In the genomic region with DNA sequence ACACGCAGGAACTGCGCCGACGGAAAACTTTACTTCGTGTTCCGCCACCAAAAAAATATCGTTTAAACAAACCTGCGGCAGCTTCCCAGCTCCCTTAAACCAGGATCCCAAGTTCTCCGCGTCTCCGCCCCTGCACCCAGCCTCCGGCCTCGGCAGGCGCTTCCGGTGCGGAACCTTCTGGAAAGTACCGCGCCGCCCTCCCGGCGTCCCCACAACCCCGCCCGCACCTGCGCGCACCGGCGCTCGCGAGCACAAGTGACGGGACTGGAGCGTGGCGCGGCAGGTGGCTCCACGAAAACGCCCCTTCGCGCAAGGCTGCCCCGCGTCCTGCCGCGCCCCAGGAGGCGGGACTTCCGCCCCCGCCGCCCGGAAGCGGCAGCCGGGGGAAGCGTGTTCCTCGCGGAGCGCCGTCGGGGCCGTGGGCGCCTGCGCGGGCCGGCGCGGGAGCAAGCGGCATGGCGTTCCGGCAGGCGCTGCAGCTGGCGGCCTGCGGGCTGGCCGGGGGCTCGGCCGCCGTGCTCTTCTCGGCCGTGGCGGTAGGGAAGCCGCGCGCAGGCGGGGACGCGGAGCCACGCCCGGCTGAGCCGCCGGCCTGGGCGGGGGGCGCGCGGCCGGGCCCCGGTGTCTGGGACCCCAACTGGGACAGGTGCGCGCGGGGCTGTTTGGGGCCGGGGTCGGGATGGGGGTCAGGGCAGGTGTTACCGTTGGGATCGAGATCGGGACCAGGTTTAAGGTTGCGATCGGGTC, we compare ENCODE assay signal across 1 cellular context.
A peak's percentile ranks its signal among the peaks of the same experiment; 100 is the strongest.
TF ChIP-seq lines count a peak whose summit lies in the region.

A gene (plus strand): TSS at position 421 of the 747 bp plus-strand sequence. CDS start 35 bp downstream, at position 456.

TF ChIP-seq in WTC11, 78 proteins besides CTCF, POLR2A, EP300 and RAD21 (continued from another document and continues in another):
- TF ChIP-seq, protein P1, sequence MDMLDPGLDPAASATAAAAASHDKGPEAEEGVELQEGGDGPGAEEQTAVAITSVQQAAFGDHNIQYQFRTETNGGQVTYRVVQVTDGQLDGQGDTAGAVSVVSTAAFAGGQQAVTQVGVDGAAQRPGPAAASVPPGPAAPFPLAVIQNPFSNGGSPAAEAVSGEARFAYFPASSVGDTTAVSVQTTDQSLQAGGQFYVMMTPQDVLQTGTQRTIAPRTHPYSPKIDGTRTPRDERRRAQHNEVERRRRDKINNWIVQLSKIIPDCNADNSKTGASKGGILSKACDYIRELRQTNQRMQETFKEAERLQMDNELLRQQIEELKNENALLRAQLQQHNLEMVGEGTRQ (CRISPR knock-in tag; IDR thresholded peaks at IDR 0.05): peak; percentile 30; the same call in 1 of the 2 replicates
- no peak for TF ChIP-seq NFATC4 (CRISPR knock-in tag; IDR thresholded peaks at IDR 0.05)
- TF ChIP-seq CREB1 (CRISPR knock-in tag; IDR thresholded peaks at IDR 0.05): no peak; the same call in 1 of the 2 replicates
- TF ChIP-seq, protein P2, sequence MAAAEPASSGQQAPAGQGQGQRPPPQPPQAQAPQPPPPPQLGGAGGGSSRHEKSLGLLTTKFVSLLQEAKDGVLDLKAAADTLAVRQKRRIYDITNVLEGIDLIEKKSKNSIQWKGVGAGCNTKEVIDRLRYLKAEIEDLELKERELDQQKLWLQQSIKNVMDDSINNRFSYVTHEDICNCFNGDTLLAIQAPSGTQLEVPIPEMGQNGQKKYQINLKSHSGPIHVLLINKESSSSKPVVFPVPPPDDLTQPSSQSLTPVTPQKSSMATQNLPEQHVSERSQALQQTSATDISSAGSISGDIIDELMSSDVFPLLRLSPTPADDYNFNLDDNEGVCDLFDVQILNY (CRISPR knock-in tag; IDR thresholded peaks at IDR 0.05): peak; percentile 93
- TF ChIP-seq ZNF232 (CRISPR knock-in tag; IDR thresholded peaks at IDR 0.05): peak; percentile 29; the same call in 1 of the 2 replicates
- TF ChIP-seq NR1H2 (CRISPR knock-in tag; IDR thresholded peaks at IDR 0.05): no peak
- TF ChIP-seq NR3C1 (CRISPR knock-in tag; conservative IDR thresholded peaks at IDR 0.05; ENCODE audit: low read depth): no peak
- no peak for TF ChIP-seq RORB (CRISPR knock-in tag; IDR thresholded peaks at IDR 0.05)
- TF ChIP-seq, protein P3, sequence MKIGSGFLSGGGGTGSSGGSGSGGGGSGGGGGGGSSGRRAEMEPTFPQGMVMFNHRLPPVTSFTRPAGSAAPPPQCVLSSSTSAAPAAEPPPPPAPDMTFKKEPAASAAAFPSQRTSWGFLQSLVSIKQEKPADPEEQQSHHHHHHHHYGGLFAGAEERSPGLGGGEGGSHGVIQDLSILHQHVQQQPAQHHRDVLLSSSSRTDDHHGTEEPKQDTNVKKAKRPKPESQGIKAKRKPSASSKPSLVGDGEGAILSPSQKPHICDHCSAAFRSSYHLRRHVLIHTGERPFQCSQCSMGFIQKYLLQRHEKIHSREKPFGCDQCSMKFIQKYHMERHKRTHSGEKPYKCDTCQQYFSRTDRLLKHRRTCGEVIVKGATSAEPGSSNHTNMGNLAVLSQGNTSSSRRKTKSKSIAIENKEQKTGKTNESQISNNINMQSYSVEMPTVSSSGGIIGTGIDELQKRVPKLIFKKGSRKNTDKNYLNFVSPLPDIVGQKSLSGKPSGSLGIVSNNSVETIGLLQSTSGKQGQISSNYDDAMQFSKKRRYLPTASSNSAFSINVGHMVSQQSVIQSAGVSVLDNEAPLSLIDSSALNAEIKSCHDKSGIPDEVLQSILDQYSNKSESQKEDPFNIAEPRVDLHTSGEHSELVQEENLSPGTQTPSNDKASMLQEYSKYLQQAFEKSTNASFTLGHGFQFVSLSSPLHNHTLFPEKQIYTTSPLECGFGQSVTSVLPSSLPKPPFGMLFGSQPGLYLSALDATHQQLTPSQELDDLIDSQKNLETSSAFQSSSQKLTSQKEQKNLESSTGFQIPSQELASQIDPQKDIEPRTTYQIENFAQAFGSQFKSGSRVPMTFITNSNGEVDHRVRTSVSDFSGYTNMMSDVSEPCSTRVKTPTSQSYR (CRISPR knock-in tag; IDR thresholded peaks at IDR 0.05): peak; percentile 62; the same call in 1 of the 2 replicates
- TF ChIP-seq ZNF416 (CRISPR knock-in tag; IDR thresholded peaks at IDR 0.05): no peak
- no peak for TF ChIP-seq ZNF138 (CRISPR knock-in tag; conservative IDR thresholded peaks at IDR 0.05)
- TF ChIP-seq ZNF121 (CRISPR knock-in tag; IDR thresholded peaks at IDR 0.05): no peak
- peak; percentile 76 for TF ChIP-seq GABPB1 (CRISPR knock-in tag; IDR thresholded peaks at IDR 0.05)
- peak; percentile 68; the same call in 1 of the 2 replicates for TF ChIP-seq MYBL2 (CRISPR knock-in tag; IDR thresholded peaks at IDR 0.05)
- peak; percentile 88; the same call in 1 of the 2 replicates for TF ChIP-seq ESRRA (CRISPR knock-in tag; IDR thresholded peaks at IDR 0.05; ENCODE audit: borderline replicate concordance)
- no peak for TF ChIP-seq MXD4 (CRISPR knock-in tag; IDR thresholded peaks at IDR 0.05; ENCODE audit: borderline replicate concordance)
- TF ChIP-seq ZNF317 (CRISPR knock-in tag; IDR thresholded peaks at IDR 0.05; ENCODE audit: borderline replicate concordance, low read depth): peak; percentile 55; the same call in 1 of the 2 replicates
- TF ChIP-seq FOXP1 (CRISPR knock-in tag; IDR thresholded peaks at IDR 0.05; ENCODE audit: borderline replicate concordance): peak; percentile 81; the same call in 1 of the 2 replicates
- no peak for TF ChIP-seq SOX15 (CRISPR knock-in tag; IDR thresholded peaks at IDR 0.05)
- TF ChIP-seq ZNF396 (CRISPR knock-in tag; IDR thresholded peaks at IDR 0.05; ENCODE audit: borderline replicate concordance): no peak
- TF ChIP-seq, protein P4, sequence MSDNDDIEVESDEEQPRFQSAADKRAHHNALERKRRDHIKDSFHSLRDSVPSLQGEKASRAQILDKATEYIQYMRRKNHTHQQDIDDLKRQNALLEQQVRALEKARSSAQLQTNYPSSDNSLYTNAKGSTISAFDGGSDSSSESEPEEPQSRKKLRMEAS (CRISPR knock-in tag; IDR thresholded peaks at IDR 0.05): peak; percentile 77; the same call in 1 of the 2 replicates
- TF ChIP-seq, protein P5, sequence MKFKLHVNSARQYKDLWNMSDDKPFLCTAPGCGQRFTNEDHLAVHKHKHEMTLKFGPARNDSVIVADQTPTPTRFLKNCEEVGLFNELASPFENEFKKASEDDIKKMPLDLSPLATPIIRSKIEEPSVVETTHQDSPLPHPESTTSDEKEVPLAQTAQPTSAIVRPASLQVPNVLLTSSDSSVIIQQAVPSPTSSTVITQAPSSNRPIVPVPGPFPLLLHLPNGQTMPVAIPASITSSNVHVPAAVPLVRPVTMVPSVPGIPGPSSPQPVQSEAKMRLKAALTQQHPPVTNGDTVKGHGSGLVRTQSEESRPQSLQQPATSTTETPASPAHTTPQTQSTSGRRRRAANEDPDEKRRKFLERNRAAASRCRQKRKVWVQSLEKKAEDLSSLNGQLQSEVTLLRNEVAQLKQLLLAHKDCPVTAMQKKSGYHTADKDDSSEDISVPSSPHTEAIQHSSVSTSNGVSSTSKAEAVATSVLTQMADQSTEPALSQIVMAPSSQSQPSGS (CRISPR knock-in tag; IDR thresholded peaks at IDR 0.05; ENCODE audit: borderline replicate concordance, low read depth): no peak
- TF ChIP-seq, protein P6, sequence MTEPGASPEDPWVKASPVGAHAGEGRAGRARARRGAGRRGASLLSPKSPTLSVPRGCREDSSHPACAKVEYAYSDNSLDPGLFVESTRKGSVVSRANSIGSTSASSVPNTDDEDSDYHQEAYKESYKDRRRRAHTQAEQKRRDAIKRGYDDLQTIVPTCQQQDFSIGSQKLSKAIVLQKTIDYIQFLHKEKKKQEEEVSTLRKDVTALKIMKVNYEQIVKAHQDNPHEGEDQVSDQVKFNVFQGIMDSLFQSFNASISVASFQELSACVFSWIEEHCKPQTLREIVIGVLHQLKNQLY (CRISPR knock-in tag; IDR thresholded peaks at IDR 0.05): no peak
- TF ChIP-seq RELA (CRISPR knock-in tag; IDR thresholded peaks at IDR 0.05; ENCODE audit: borderline replicate concordance): no peak
- no peak for TF ChIP-seq KAT7 (CRISPR knock-in tag; IDR thresholded peaks at IDR 0.05; ENCODE audit: borderline replicate concordance)
- peak; percentile 87 for TF ChIP-seq CREM (CRISPR knock-in tag; IDR thresholded peaks at IDR 0.05)
- TF ChIP-seq FOXK1 (CRISPR knock-in tag; IDR thresholded peaks at IDR 0.05): peak; percentile 91
- no peak for TF ChIP-seq EMX1 (CRISPR knock-in tag; IDR thresholded peaks at IDR 0.05)
- TF ChIP-seq ELF4 (CRISPR knock-in tag; IDR thresholded peaks at IDR 0.05; ENCODE audit: low read depth): peak; percentile 34; the same call in 1 of the 2 replicates
- TF ChIP-seq, protein P7, sequence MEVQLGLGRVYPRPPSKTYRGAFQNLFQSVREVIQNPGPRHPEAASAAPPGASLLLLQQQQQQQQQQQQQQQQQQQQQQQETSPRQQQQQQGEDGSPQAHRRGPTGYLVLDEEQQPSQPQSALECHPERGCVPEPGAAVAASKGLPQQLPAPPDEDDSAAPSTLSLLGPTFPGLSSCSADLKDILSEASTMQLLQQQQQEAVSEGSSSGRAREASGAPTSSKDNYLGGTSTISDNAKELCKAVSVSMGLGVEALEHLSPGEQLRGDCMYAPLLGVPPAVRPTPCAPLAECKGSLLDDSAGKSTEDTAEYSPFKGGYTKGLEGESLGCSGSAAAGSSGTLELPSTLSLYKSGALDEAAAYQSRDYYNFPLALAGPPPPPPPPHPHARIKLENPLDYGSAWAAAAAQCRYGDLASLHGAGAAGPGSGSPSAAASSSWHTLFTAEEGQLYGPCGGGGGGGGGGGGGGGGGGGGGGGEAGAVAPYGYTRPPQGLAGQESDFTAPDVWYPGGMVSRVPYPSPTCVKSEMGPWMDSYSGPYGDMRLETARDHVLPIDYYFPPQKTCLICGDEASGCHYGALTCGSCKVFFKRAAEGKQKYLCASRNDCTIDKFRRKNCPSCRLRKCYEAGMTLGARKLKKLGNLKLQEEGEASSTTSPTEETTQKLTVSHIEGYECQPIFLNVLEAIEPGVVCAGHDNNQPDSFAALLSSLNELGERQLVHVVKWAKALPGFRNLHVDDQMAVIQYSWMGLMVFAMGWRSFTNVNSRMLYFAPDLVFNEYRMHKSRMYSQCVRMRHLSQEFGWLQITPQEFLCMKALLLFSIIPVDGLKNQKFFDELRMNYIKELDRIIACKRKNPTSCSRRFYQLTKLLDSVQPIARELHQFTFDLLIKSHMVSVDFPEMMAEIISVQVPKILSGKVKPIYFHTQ (CRISPR knock-in tag; IDR thresholded peaks at IDR 0.05): no peak
- TF ChIP-seq, protein P8, sequence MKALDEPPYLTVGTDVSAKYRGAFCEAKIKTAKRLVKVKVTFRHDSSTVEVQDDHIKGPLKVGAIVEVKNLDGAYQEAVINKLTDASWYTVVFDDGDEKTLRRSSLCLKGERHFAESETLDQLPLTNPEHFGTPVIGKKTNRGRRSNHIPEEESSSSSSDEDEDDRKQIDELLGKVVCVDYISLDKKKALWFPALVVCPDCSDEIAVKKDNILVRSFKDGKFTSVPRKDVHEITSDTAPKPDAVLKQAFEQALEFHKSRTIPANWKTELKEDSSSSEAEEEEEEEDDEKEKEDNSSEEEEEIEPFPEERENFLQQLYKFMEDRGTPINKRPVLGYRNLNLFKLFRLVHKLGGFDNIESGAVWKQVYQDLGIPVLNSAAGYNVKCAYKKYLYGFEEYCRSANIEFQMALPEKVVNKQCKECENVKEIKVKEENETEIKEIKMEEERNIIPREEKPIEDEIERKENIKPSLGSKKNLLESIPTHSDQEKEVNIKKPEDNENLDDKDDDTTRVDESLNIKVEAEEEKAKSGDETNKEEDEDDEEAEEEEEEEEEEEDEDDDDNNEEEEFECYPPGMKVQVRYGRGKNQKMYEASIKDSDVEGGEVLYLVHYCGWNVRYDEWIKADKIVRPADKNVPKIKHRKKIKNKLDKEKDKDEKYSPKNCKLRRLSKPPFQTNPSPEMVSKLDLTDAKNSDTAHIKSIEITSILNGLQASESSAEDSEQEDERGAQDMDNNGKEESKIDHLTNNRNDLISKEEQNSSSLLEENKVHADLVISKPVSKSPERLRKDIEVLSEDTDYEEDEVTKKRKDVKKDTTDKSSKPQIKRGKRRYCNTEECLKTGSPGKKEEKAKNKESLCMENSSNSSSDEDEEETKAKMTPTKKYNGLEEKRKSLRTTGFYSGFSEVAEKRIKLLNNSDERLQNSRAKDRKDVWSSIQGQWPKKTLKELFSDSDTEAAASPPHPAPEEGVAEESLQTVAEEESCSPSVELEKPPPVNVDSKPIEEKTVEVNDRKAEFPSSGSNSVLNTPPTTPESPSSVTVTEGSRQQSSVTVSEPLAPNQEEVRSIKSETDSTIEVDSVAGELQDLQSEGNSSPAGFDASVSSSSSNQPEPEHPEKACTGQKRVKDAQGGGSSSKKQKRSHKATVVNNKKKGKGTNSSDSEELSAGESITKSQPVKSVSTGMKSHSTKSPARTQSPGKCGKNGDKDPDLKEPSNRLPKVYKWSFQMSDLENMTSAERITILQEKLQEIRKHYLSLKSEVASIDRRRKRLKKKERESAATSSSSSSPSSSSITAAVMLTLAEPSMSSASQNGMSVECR (CRISPR knock-in tag; IDR thresholded peaks at IDR 0.05; ENCODE audit: borderline replicate concordance): no peak; the same call in none of the 2 replicates
- TF ChIP-seq, protein P9, sequence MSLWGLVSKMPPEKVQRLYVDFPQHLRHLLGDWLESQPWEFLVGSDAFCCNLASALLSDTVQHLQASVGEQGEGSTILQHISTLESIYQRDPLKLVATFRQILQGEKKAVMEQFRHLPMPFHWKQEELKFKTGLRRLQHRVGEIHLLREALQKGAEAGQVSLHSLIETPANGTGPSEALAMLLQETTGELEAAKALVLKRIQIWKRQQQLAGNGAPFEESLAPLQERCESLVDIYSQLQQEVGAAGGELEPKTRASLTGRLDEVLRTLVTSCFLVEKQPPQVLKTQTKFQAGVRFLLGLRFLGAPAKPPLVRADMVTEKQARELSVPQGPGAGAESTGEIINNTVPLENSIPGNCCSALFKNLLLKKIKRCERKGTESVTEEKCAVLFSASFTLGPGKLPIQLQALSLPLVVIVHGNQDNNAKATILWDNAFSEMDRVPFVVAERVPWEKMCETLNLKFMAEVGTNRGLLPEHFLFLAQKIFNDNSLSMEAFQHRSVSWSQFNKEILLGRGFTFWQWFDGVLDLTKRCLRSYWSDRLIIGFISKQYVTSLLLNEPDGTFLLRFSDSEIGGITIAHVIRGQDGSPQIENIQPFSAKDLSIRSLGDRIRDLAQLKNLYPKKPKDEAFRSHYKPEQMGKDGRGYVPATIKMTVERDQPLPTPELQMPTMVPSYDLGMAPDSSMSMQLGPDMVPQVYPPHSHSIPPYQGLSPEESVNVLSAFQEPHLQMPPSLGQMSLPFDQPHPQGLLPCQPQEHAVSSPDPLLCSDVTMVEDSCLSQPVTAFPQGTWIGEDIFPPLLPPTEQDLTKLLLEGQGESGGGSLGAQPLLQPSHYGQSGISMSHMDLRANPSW (CRISPR knock-in tag; conservative IDR thresholded peaks at IDR 0.05; ENCODE audit: low read depth): peak; percentile 51; the same call in 1 of the 2 replicates
- TF ChIP-seq, protein P10, sequence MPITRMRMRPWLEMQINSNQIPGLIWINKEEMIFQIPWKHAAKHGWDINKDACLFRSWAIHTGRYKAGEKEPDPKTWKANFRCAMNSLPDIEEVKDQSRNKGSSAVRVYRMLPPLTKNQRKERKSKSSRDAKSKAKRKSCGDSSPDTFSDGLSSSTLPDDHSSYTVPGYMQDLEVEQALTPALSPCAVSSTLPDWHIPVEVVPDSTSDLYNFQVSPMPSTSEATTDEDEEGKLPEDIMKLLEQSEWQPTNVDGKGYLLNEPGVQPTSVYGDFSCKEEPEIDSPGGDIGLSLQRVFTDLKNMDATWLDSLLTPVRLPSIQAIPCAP (CRISPR knock-in tag; IDR thresholded peaks at IDR 0.05): peak; percentile 60; the same call in 1 of the 2 replicates
- TF ChIP-seq PRRX2 (CRISPR knock-in tag; IDR thresholded peaks at IDR 0.05): 0 out of 2 replicates have a peak, but pooled peaks have one; percentile 18
- peak; percentile 92 for TF ChIP-seq TP53 (CRISPR knock-in tag; IDR thresholded peaks at IDR 0.05)
- no peak for TF ChIP-seq NFYB (CRISPR knock-in tag; conservative IDR thresholded peaks at IDR 0.05; ENCODE audit: low read depth)
